20 cellular contexts compared by ENCODE assay signal in the genomic region with DNA sequence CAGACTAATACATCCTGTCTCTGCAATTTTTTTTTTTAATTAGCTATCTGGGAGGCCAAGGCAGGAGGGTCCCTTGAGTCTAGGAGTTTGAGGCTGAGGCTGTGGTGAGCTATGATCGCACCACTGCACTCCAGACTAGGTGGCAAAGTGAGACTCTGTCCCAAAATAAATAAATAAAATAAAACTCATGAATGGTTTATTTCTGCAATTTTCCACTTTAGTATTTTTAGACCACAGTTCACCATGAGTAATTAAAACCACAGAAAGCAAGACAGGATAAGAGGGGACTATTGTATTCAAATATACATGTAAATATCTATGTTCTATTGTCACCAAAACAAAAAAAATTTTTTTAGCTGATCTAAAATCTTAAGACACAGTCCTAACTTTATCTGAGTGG. TPM values are rescaled to one million over a fixed set of nuclear protein-coding genes. Genes with fewer than 3 reads are reported as not detected.
DNase-seq lines count a peak whose midpoint lies in the region; ATAC-seq, FAIRE-seq and TF ChIP-seq lines count a peak whose summit lies in the region.
"Had no signal": no experiment of that assay in that cellular context is flagged by ENCODE, and none has a peak within 500 bp of the region (broad histone marks: within the 10 kb centered on the region; RNA-seq: fewer than 3 reads in every experiment).

No MANE protein-coding gene starts in this region.

- TF ChIP-seq CTCF in hepatocyte (IDR thresholded peaks at IDR 0.05; ENCODE audit: poor library complexity), result no peak

- H3K4me1 ChIP-seq in ACC112 (ENCODE audit: control insufficient read depth, insufficient read depth, low read length, unreplicated experiment) (peaks cover 49% of the 10 kb centered on the region), hepatocyte (ENCODE audit: insufficient read depth) (peaks cover 8% of the 10 kb centered on the region)

- no peak overlapping the region for H3K4me3 ChIP-seq in ACC112 (ENCODE audit: low read depth, low read length)
- no peak overlapping the region for H3K4me3 ChIP-seq in hepatocyte
- H3K4me3 ChIP-seq: lung, skin epidermis had no signal

- 88% methylated on average over 1 of the region's 1 CpG for WGBS in hepatocyte (ENCODE audit: low lambda C conversion rate, missing lambda C conversion rate)

- no peak for FAIRE-seq in urothelium cell line (lab: Jason Lieb, UNC)
- FAIRE-seq in RCC 7860 (lab: Jason Lieb, UNC), result no peak

- H2AFZ ChIP-seq in ACC112 (ENCODE audit: low read length, unreplicated experiment), result no peak overlapping the region
- no peak overlapping the region for H2AFZ ChIP-seq in hepatocyte

- H3K36me3 ChIP-seq in ACC112 (ENCODE audit: insufficient read depth, low read length) (peaks cover 5% of the 10 kb centered on the region; the same call in 1 of the 2 replicates), hepatocyte (replicated peaks; ENCODE audit: insufficient read depth, low read depth) (no peaks in the 10 kb centered on the region)

- no peaks in the 10 kb centered on the region for H4K20me1 ChIP-seq in hepatocyte (ENCODE audit: insufficient read depth, poor library complexity, severe bottlenecking)

- DNase-seq in ELR (ENCODE audit: low read depth), result peak; percentile 57
- DNase-seq in RPMI7951 (ENCODE audit: low read depth), result peak; percentile 54
- DNase-seq in foreskin melanocyte, result peak; percentile 64
- DNase-seq in hepatocyte (ENCODE audit: low spot score), result no peak
- no peak for DNase-seq in urothelium cell line (ENCODE audit: low spot score)
- no peak for DNase-seq in RCC 7860 (ENCODE audit: low spot score)
- DNase-seq: ACHN; activated CD4-positive, alpha-beta T cell treated with anti-CD3 and anti-CD28 coated beads for 36 hours; glutamatergic neuron; GOT3; KBM-7; NCI-H1694; NCI-H510A treated with DMSO at 0.1 percent for 48 hours; T-helper 17 cell had no signal

- no peaks in the 10 kb centered on the region for H3K9me3 ChIP-seq in hepatocyte (ENCODE audit: low read depth)

- H3K27ac ChIP-seq in ACC112 (ENCODE audit: low read depth, low read length) (peak overlapping the region; percentile 99), hepatocyte (no peak overlapping the region)
- H3K27ac ChIP-seq: C4-2B had no signal

- ATAC-seq in GM19452 (IDR thresholded peaks at IDR 0.05; ENCODE audit: unreplicated experiment), result no peak
- ATAC-seq: activated CD4-positive, alpha-beta T cell treated with anti-CD3 and anti-CD28 coated beads for 36 hours; activated naive CD4-positive, alpha-beta T cell treated with anti-CD3 and anti-CD28 coated beads, Interleukin-2, amount 50 U/mL, for 72 hours; T-helper 17 cell had no signal

- H3K79me2 ChIP-seq in ACC112 (ENCODE audit: control insufficient read depth, insufficient read depth, low read length, unreplicated experiment), result peaks cover 44% of the 10 kb centered on the region
- H3K79me2 ChIP-seq in hepatocyte, result peaks cover 19% of the 10 kb centered on the region

- H3K9me2 ChIP-seq in hepatocyte (replicated peaks; ENCODE audit: insufficient read depth), result no peaks in the 10 kb centered on the region

- no peaks in the 10 kb centered on the region for H3K27me3 ChIP-seq in ACC112 (ENCODE audit: insufficient read depth, low read length)
- H3K27me3 ChIP-seq in hepatocyte, result no peaks in the 10 kb centered on the region

- H3K4me2 ChIP-seq in hepatocyte, result no peak overlapping the region

RNA-seq across cellular contexts. Expression of gene TAOK3, which starts 17.8 kb away (rescaled TPM):
- total RNA-seq in RPMI7951 (2014; rRNA removed; shearing (Covaris generic)), result 17.7 and 22.6 TPM in 2 replicates
- 19.1 and 20.0 TPM in 2 replicates for total RNA-seq in hepatocyte
- polyA plus RNA-seq in hepatocyte, result 28.7 and 38.4 TPM in 2 replicates

RNA-seq across cellular contexts. Expression of gene SUDS3, which starts 21.5 kb away (rescaled TPM):
- total RNA-seq in RPMI7951 (2014; rRNA removed; shearing (Covaris generic)), result 20.5 and 32.0 TPM in 2 replicates
- total RNA-seq in hepatocyte, result 40.0 and 43.4 TPM in 2 replicates
- 21.1 and 24.0 TPM in 2 replicates for polyA plus RNA-seq in hepatocyte

Comparison
In these comparisons a context has a peak if more than half of its experiments do, and no peak if none do; other contexts are left out.
1. DNase-seq: peak in ELR (single experiment), RPMI7951 (single experiment) and foreskin melanocyte (single experiment); none in hepatocyte (single experiment), urothelium cell line (single experiment) and RCC 7860 (single experiment).